Comparison of ENCODE assay signal across 9 cellular contexts in the genomic region with DNA sequence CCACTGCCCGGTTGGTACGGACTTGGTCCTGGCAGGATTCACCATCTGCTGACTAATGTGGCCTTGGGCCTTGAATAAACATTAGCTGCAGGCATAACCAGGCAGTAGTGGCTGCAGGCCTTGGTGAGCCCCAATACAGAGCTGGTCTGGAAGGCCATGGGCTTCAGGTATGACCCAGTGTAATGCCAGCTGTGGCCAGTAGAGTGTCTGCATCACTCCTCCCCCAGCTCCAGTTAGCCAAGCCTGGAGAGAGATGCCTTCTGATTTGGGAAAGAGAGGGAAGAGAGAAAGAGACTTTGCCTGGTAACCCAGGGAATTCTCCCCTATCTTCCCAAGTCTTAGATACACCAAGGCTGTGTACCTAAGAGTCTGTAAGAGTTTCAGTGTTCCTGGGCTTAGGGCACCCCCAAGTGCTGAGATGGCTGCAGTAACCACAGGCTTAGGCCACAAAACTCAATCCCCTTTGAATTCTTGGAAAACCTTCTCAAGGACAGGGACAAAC. TPM values are rescaled to one million over a fixed set of nuclear protein-coding genes. Genes with fewer than 3 reads are reported as not detected.
DNase-seq lines count a peak whose midpoint lies in the region; ATAC-seq and TF ChIP-seq lines count a peak whose summit lies in the region.
"Had no signal": no experiment of that assay in that cellular context is flagged by ENCODE, and none has a peak within 500 bp of the region (broad histone marks: within the 10 kb centered on the region; RNA-seq: fewer than 3 reads in every experiment).

No MANE protein-coding gene starts in this region.

- H3K27me3 Mint-ChIP-seq in H9 (ENCODE audit: low read depth): peaks cover 1% of the 10 kb centered on the region
- H3K27me3 Mint-ChIP-seq in activated CD8-positive, alpha-beta T cell treated with anti-CD3 and anti-CD28 coated beads for 36 hours: no peaks in the 10 kb centered on the region

- H3K36me3 ChIP-seq in BJ (ENCODE audit: control insufficient read depth, insufficient read depth, low read length): no peaks in the 10 kb centered on the region
- H3K36me3 ChIP-seq in gastroesophageal sphincter: peaks cover 0 to 30% of the 10 kb centered on the region in 2 donors

- intact Hi-C loops in activated CD8-positive, alpha-beta T cell treated with anti-CD3 and anti-CD28 coated beads for 36 hours (cut with micrococcal nuclease): no loop called here
- intact Hi-C loops in left colon (cut with DNase I, micrococcal nuclease): no loop called here

- no peak overlapping the region for H2BK15ac ChIP-seq in H9 (ENCODE audit: low read depth, low read length)

- CTCF ChIA-PET in BJ (lab: Yijun Ruan, JAX): interaction anchor here (0.7 to 1.8 kb wide), 4 partner anchors 10 to 299 kb away, joined by 3 to 8 read pairs (median 4); no protein-coding TSS in a partner anchor
- CTCF ChIA-PET in activated CD8-positive, alpha-beta T cell treated with anti-CD3 and anti-CD28 coated beads for 36 hours (lab: Charles Lee): interaction anchor here (0.6 to 2.4 kb wide), 11 partner anchors 8 to 320 kb away, joined by 3 to 10 read pairs (median 3); no protein-coding TSS in a partner anchor

- H3K9me3 Mint-ChIP-seq in H9: no peaks in the 10 kb centered on the region
- H3K9me3 Mint-ChIP-seq in activated CD8-positive, alpha-beta T cell treated with anti-CD3 and anti-CD28 coated beads for 36 hours: peaks cover 8% of the 10 kb centered on the region

- H3K4me1 Mint-ChIP-seq in H9: peaks cover 5 to 8% of the 10 kb centered on the region in 2 experiments
- peaks cover 6% of the 10 kb centered on the region for H3K4me1 Mint-ChIP-seq in activated CD8-positive, alpha-beta T cell treated with anti-CD3 and anti-CD28 coated beads for 36 hours (ENCODE audit: low read depth)

- H3K27ac ChIP-seq in H9 (ENCODE audit: insufficient read length, low read depth, low read length) (no peak overlapping the region), gastroesophageal sphincter (no peak overlapping the region), substantia nigra (ENCODE audit: low read depth, low read length, poor library complexity, severe bottlenecking) (no peak overlapping the region)
- H3K27ac ChIP-seq: spleen had no signal

- no peaks in the 10 kb centered on the region for H3K36me3 Mint-ChIP-seq in H9 (ENCODE audit: insufficient read depth in 1 of 3, low read depth in 3 of 3)
- no peaks in the 10 kb centered on the region for H3K36me3 Mint-ChIP-seq in activated CD8-positive, alpha-beta T cell treated with anti-CD3 and anti-CD28 coated beads for 36 hours (ENCODE audit: low read depth)

- H3K79me1 ChIP-seq in H9 (ENCODE audit: insufficient read depth, low read depth, low read length, poor library complexity, severe bottlenecking): no peaks in the 10 kb centered on the region

- H4K5ac ChIP-seq in H9 (ENCODE audit: insufficient read length, low read depth, low read length): no peak overlapping the region

- H3K4me3 ChIP-seq in BJ (ENCODE audit: low read depth, low read length): no peak overlapping the region
- H3K4me3 ChIP-seq in gastroesophageal sphincter: no peak overlapping the region
- H3K4me3 ChIP-seq: spleen had no signal

- H3K27ac Mint-ChIP-seq in H9: no peak overlapping the region
- H3K27ac Mint-ChIP-seq in activated CD8-positive, alpha-beta T cell treated with anti-CD3 and anti-CD28 coated beads for 36 hours: no peak overlapping the region

- H2AFZ ChIP-seq in H9 (ENCODE audit: low read length): no peak overlapping the region

- H2AK5ac ChIP-seq in H9 (ENCODE audit: insufficient read length, low read length): no peak overlapping the region

- no CpG with 5 or more reads among the region's 2 CpGs for WGBS in H9 (ENCODE audit: extremely low coverage, insufficient read length, low lambda C conversion rate)
- no CpG with 5 or more reads among the region's 2 CpGs for WGBS in gastroesophageal sphincter (ENCODE audit: low coverage in 1 of 2), 2 donors

- no peak for TF ChIP-seq EP300 in gastroesophageal sphincter (IDR thresholded peaks at IDR 0.05)

- H3K4me2 ChIP-seq in H9 (ENCODE audit: insufficient read depth, insufficient read length, low read length): no peak overlapping the region

- no peak overlapping the region for H3K56ac ChIP-seq in H9 (ENCODE audit: insufficient read length, low read depth, low read length)

- H3K9me3 ChIP-seq in H9 (ENCODE audit: control insufficient read depth, low read depth, low read length) (no peaks in the 10 kb centered on the region), gastroesophageal sphincter (no peaks in the 10 kb centered on the region)

- no peak for TF ChIP-seq POLR2A in gastroesophageal sphincter (IDR thresholded peaks at IDR 0.05)

- no peak overlapping the region for H3K23ac ChIP-seq in H9 (ENCODE audit: insufficient read length, low read depth, low read length)

- no peak overlapping the region for H3T11ph ChIP-seq in H9 (ENCODE audit: low read length)

- H3K27me3 ChIP-seq in BJ (ENCODE audit: control insufficient read depth, insufficient read depth, low read length): no peaks in the 10 kb centered on the region
- no peaks in the 10 kb centered on the region for H3K27me3 ChIP-seq in H9 (ENCODE audit: insufficient read depth, low read length)
- no peaks in the 10 kb centered on the region for H3K27me3 ChIP-seq in gastroesophageal sphincter
- H3K27me3 ChIP-seq: spleen had no signal

- H3K4me3 Mint-ChIP-seq in H9: no peak overlapping the region
- H3K4me3 Mint-ChIP-seq in activated CD8-positive, alpha-beta T cell treated with anti-CD3 and anti-CD28 coated beads for 36 hours: no peak overlapping the region

- no peaks in the 10 kb centered on the region for H4K20me1 ChIP-seq in H9 (ENCODE audit: control insufficient read depth, insufficient read depth, insufficient read length)

- no peak overlapping the region for H4K8ac ChIP-seq in H9 (replicated peaks; ENCODE audit: insufficient read length, low read depth, low read length)

- H3K4me1 ChIP-seq in H9 (ENCODE audit: insufficient read depth, low read length): no peaks in the 10 kb centered on the region
- peaks cover 0 to 5% (median 0%) of the 10 kb centered on the region in 3 donors for H3K4me1 ChIP-seq in gastroesophageal sphincter

- H3K79me2 ChIP-seq in H9 (ENCODE audit: insufficient read depth, low read length): no peaks in the 10 kb centered on the region

- TF ChIP-seq CTCF in BJ (IDR thresholded peaks at IDR 0.05; ENCODE audit: insufficient read depth, low read depth, low read length) (peak; percentile 33; the same call in 1 of the 2 replicates), H9 (conservative IDR thresholded peaks at IDR 0.05) (peak; percentile 76), gastroesophageal sphincter (IDR thresholded peaks at IDR 0.05) (no peak)
- peak; percentile 49 for TF ChIP-seq CTCF in activated CD8-positive, alpha-beta T cell treated with anti-CD3 and anti-CD28 coated beads for 36 hours (IDR thresholded peaks at IDR 0.05)

- peak; percentile 66 for ATAC-seq in activated CD8-positive, alpha-beta T cell treated with anti-CD3 and anti-CD28 coated beads for 36 hours
- ATAC-seq in left colon (peak; percentile 40), gastroesophageal sphincter (no peak)

- DNase-seq in BJ (ENCODE audit: low read depth): no peak
- peak; percentile 80 for DNase-seq in H9
- DNase-seq in activated CD8-positive, alpha-beta T cell treated with anti-CD3 and anti-CD28 coated beads for 36 hours: no peak
- no peak for DNase-seq in left colon
- no peak for DNase-seq in effector CD4-positive, alpha-beta T cell
- no peak for DNase-seq in NCI-H2081 treated with DMSO at 0.1 percent for 48 hours (lab: John Stamatoyannopoulos, UW)
- DNase-seq in substantia nigra (lab: John Stamatoyannopoulos, UW): no peak
- DNase-seq: spleen had no signal

- no peak overlapping the region for H3K18ac ChIP-seq in H9 (ENCODE audit: insufficient read length, low read depth, low read length)

- H2BK5ac ChIP-seq in H9 (ENCODE audit: insufficient read length, low read length): no peak overlapping the region

- H2BK120ac ChIP-seq in H9 (ENCODE audit: low read depth, low read length, poor library complexity, severe bottlenecking): no peak overlapping the region

- H4K91ac ChIP-seq in H9 (ENCODE audit: insufficient read length, low read depth, low read length): no peak overlapping the region

- no peak overlapping the region for H2BK12ac ChIP-seq in H9 (ENCODE audit: insufficient read length, low read depth, low read length)

- no peak overlapping the region for H2BK20ac ChIP-seq in H9 (ENCODE audit: low read depth, low read length, poor library complexity, severe bottlenecking)

- H3K4ac ChIP-seq in H9 (ENCODE audit: low read depth, low read length): no peak overlapping the region

- no peak overlapping the region for H3K14ac ChIP-seq in H9 (ENCODE audit: insufficient read depth, low read length)

- POLR2A ChIA-PET in BJ (lab: Charles Lee): no interaction called here
- POLR2A ChIA-PET in activated CD8-positive, alpha-beta T cell treated with anti-CD3 and anti-CD28 coated beads for 36 hours (lab: Charles Lee): no interaction called here

- H3K23me2 ChIP-seq in H9 (ENCODE audit: insufficient read length, low read depth, low read length, poor library complexity, severe bottlenecking): no peaks in the 10 kb centered on the region

- H3K9ac ChIP-seq in H9 (ENCODE audit: extremely low read depth, insufficient read length, low read length): no peak overlapping the region

RNA-seq across cellular contexts. Expression of a gene that starts 5.6 kb away (rescaled TPM):
- polyA plus RNA-seq in BJ (2011; rRNA removed): 1.4 and 2.7 TPM in 2 replicates
- 1.0 and 1.3 TPM in 2 replicates for polyA minus RNA-seq in BJ (2011; rRNA and poly(A)+ RNA removed)
- total RNA-seq in H9 (2021) (0.20 and 0.74 TPM in 2 replicates), left colon (1 to 10 TPM; 1.2 to 1.9 TPM), gastroesophageal sphincter (1 to 10 TPM; 2.7 to 8.9 (median 6.3) TPM)
- total RNA-seq in activated CD8-positive, alpha-beta T cell treated with anti-CD3 and anti-CD28 coated beads for 36 hours: 1 to 10 TPM; 1.9 to 3.4 TPM

RNA-seq across cellular contexts. Expression of a gene that starts 19.1 kb away (rescaled TPM):
- polyA plus RNA-seq in BJ (2011; rRNA removed): 3.6 and 5.2 TPM in 2 replicates
- 3.3 and 4.4 TPM in 2 replicates for polyA minus RNA-seq in BJ (2011; rRNA and poly(A)+ RNA removed)
- 11.6 and 14.2 TPM in 2 replicates for total RNA-seq in H9 (2021)
- 10 to 100 TPM; 62.8 to 69.8 TPM for total RNA-seq in activated CD8-positive, alpha-beta T cell treated with anti-CD3 and anti-CD28 coated beads for 36 hours
- 1 to 10 TPM; 6.1 to 9.2 TPM for total RNA-seq in left colon
- total RNA-seq in gastroesophageal sphincter: 10 to 100 TPM in 3 of 4 donors, 1 to 10 TPM in 1; 7.3 to 18.7 (median 16.9) TPM

Comparison
In these comparisons a context has a peak if more than half of its experiments do, and no peak if none do; other contexts are left out.
1. CTCF ChIP-seq: peak in BJ (single experiment), H9 (single experiment) and activated CD8-positive, alpha-beta T cell treated with anti-CD3 and anti-CD28 coated beads for 36 hours (single experiment); none in gastroesophageal sphincter (0 of 4).